Comparison of ENCODE assay signal across 8 cellular contexts in the genomic region with DNA sequence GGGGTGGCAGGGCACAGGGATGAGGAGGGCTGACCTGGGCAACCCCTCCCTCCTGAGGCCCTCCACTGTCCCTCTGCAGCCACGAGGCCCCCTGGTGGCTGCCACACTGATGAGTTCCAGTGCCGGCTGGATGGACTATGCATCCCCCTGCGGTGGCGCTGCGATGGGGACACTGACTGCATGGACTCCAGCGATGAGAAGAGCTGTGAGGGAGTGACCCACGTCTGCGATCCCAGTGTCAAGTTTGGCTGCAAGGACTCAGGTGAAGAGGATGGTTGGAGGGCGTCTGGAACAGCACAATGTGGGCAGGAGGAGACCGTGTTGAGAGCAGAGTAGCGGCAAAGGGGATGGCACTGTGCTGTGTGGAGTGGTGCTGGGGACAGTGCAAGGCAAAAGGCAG. TPM values are rescaled to one million over a fixed set of nuclear protein-coding genes. Genes with fewer than 3 reads are reported as not detected.
DNase-seq lines count a peak whose midpoint lies in the region; ATAC-seq, FAIRE-seq and TF ChIP-seq lines count a peak whose summit lies in the region.

No MANE protein-coding gene starts in this region.

- H3K36me3 ChIP-seq in H1 (ENCODE audit: control insufficient read depth in 2 of 4, insufficient read depth in 4 of 4, low read length in 3 of 4) (peaks cover 26 to 53% (median 48%) of the 10 kb centered on the region in 4 experiments), parathyroid adenoma (ENCODE audit: control insufficient read depth, insufficient read depth, low read length) (no peaks in the 10 kb centered on the region)

- H2BK5ac ChIP-seq in H1 (ENCODE audit: low read depth, low read length), result no peak overlapping the region; the same call in 1 of the 2 replicates

- H3K79me2 ChIP-seq in H1 (ENCODE audit: control insufficient read depth in 1 of 2, insufficient read depth in 2 of 2, low read length in 2 of 2), result no peaks in the 10 kb centered on the region
- H3K79me2 ChIP-seq in parathyroid adenoma, result no peaks in the 10 kb centered on the region

- TF ChIP-seq EP300 in H1 (IDR thresholded peaks at IDR 0.05; ENCODE audit: borderline replicate concordance in 1 of 2, low read depth in 2 of 2, low read length in 2 of 2), result no peak

- H3K4me3 Mint-ChIP-seq in activated T-helper 2 cell treated with anti-CD3 and anti-CD28 coated beads, Interferon-gamma antibody, Interleukin-2, Interleukin-4, amounts not matched to agents 10 μg/mL and 5 μg/mL and 100 μg/mL, durations not matched to agents 14 hours and 24 hours and 36 hours (ENCODE audit: low read depth), result no peak overlapping the region

- no peaks in the 10 kb centered on the region for H3K79me1 ChIP-seq in H1 (ENCODE audit: low read depth, low read length)

- no peaks in the 10 kb centered on the region for H3K9me3 ChIP-seq in H1 (ENCODE audit: insufficient read depth in 2 of 2, low read depth in 1 of 2, low read length in 1 of 2)
- H3K9me3 ChIP-seq in parathyroid adenoma (ENCODE audit: control insufficient read depth, low read length), result no peaks in the 10 kb centered on the region

- no peak overlapping the region for H3K56ac ChIP-seq in H1 (replicated peaks; ENCODE audit: insufficient read length, low read depth, low read length)

- peaks cover 4 to 17% of the 10 kb centered on the region in 2 experiments for H4K20me1 ChIP-seq in H1 (replicated peaks in 1 of 2; ENCODE audit: control insufficient read depth in 1 of 2, insufficient read depth in 2 of 2, low read length in 2 of 2)

- POLR2A ChIA-PET in RWPE1 (lab: Yijun Ruan, JAX; ENCODE audit: low non-redundant PET), result no interaction called here
- POLR2A ChIA-PET in H1 (lab: Charles Lee; ENCODE audit: partially characterized antibody), result interaction anchor here (0.7 to 9.9 kb wide), 11 partner anchors 14 to 124 kb away, joined by 3 to 91 read pairs (median 6); a partner anchor contains a TSS

- H3K18ac ChIP-seq in H1 (ENCODE audit: extremely low read depth, low read length), result no peak overlapping the region

- CTCF ChIA-PET in RWPE1 (lab: Yijun Ruan, JAX) (interaction anchor here (0.7 to 1.3 kb wide), 5 partner anchors 12 to 104 kb away, joined by 3 to 5 read pairs (median 3); no protein-coding TSS in a partner anchor), H1 (lab: Charles Lee; ENCODE audit: partially characterized antibody) (interaction anchor here (0.6 to 21.9 kb wide), 29 partner anchors 10 to 411 kb away, joined by 3 to 389 read pairs (median 4); a partner anchor contains a TSS)

- H2BK120ac ChIP-seq in H1 (replicated peaks; ENCODE audit: low read depth, low read length), result no peak overlapping the region

- H3K4me3 ChIP-seq in H1 (ENCODE audit: extremely low read depth in 1 of 4, insufficient read depth in 2 of 4, low read depth in 3 of 4, low read length in 4 of 4), result no peak overlapping the region
- H3K4me3 ChIP-seq in parathyroid adenoma (ENCODE audit: low read depth, low read length), result no peak overlapping the region

- FAIRE-seq in H1 (lab: Jason Lieb, UNC), result no peak

- peak; percentile 40 for DNase-seq in activated CD4-positive, alpha-beta T cell treated with anti-CD3 and anti-CD28 coated beads for 48 hours
- DNase-seq in activated CD4-positive, alpha-beta T cell treated with anti-CD3 and anti-CD28 coated beads for 1 hour, result no peak
- DNase-seq in RWPE1 (ENCODE audit: low spot score) (no peak), H1 (ENCODE audit: low read depth in 1 of 2, low spot score in 2 of 2) (peak; percentile 19 to 72), GM19240 (ENCODE audit: insufficient read length, low spot score) (no peak)
- DNase-seq in activated T-helper 2 cell treated with anti-CD3 and anti-CD28 coated beads, Interferon-gamma antibody, Interleukin-2, Interleukin-4, amounts not matched to agents 10 μg/mL and 5 μg/mL and 100 μg/mL, durations not matched to agents 14 hours and 24 hours and 36 hours (ENCODE audit: low spot score), result no peak

- H3K27me3 Mint-ChIP-seq in activated T-helper 2 cell treated with anti-CD3 and anti-CD28 coated beads, Interferon-gamma antibody, Interleukin-2, Interleukin-4, amounts not matched to agents 10 μg/mL and 5 μg/mL and 100 μg/mL, durations not matched to agents 14 hours and 24 hours and 36 hours (ENCODE audit: low read depth), result no peaks in the 10 kb centered on the region

- peak; percentile 43 to 51 for TF ChIP-seq RAD21 in H1 (IDR thresholded peaks at IDR 0.05 in 1 of 2, conservative IDR thresholded peaks at IDR 0.05 in 1 of 2; ENCODE audit: low read depth in 2 of 2, low read length in 2 of 2)

- no peak overlapping the region for H3K23ac ChIP-seq in H1 (ENCODE audit: insufficient read length)

- H3K4ac ChIP-seq in H1 (replicated peaks; ENCODE audit: insufficient read length, low read depth, low read length), result no peak overlapping the region

- no peak overlapping the region for H3K9ac ChIP-seq in H1 (replicated peaks in 1 of 4; ENCODE audit: extremely low read depth in 1 of 4, low read depth in 3 of 4, low read length in 3 of 4)
- no peak overlapping the region for H3K9ac ChIP-seq in parathyroid adenoma

- no peaks in the 10 kb centered on the region for H3K27me3 ChIP-seq in H1 (replicated peaks in 1 of 4; ENCODE audit: control insufficient read depth in 3 of 4, extremely low read depth in 1 of 4, insufficient read depth in 3 of 4, low read length in 3 of 4)
- H3K27me3 ChIP-seq in parathyroid adenoma (ENCODE audit: control insufficient read depth, insufficient read depth, low read length), result no peaks in the 10 kb centered on the region

- peak; percentile 0; the same call in 1 of the 2 replicates for TF ChIP-seq CTCF in RWPE1 (conservative IDR thresholded peaks at IDR 0.05; ENCODE audit: low read depth)
- peak in 2 of 3 experiments; percentile 81 to 82; a peak in 3 of 4 replicates for TF ChIP-seq CTCF in H1 (IDR thresholded peaks at IDR 0.05; ENCODE audit: control extremely low read depth in 1 of 3, insufficient read depth in 1 of 3, low read depth in 1 of 3, low read length in 3 of 3)
- peak; percentile 34 for TF ChIP-seq CTCF in parathyroid adenoma (IDR thresholded peaks at IDR 0.05)

- intact Hi-C loops in activated T-helper 2 cell treated with anti-CD3 and anti-CD28 coated beads, Interferon-gamma antibody, Interleukin-2, Interleukin-4, amounts not matched to agents 10 μg/mL and 5 μg/mL and 100 μg/mL, durations not matched to agents 14 hours and 24 hours and 36 hours (cut with micrococcal nuclease), result loop anchor here (2.0 kb wide), 1 partner anchor 48 kb away; no protein-coding TSS in a partner anchor

- H3K27ac ChIP-seq in RWPE1 (peak overlapping the region; percentile 97), H1 (ENCODE audit: low read depth, low read length) (no peak overlapping the region), parathyroid adenoma (no peak overlapping the region)

- H3K4me1 ChIP-seq in H1 (replicated peaks in 1 of 4; ENCODE audit: control insufficient read depth in 3 of 4, insufficient read depth in 4 of 4, low read length in 3 of 4), result no peaks in the 10 kb centered on the region
- no peaks in the 10 kb centered on the region for H3K4me1 ChIP-seq in parathyroid adenoma

- H2BK15ac ChIP-seq in H1 (ENCODE audit: low read length), result no peak overlapping the region

- no peaks in the 10 kb centered on the region for H3K9me3 Mint-ChIP-seq in activated T-helper 2 cell treated with anti-CD3 and anti-CD28 coated beads, Interferon-gamma antibody, Interleukin-2, Interleukin-4, amounts not matched to agents 10 μg/mL and 5 μg/mL and 100 μg/mL, durations not matched to agents 14 hours and 24 hours and 36 hours

- no peaks in the 10 kb centered on the region for H3K23me2 ChIP-seq in H1 (ENCODE audit: low read depth, low read length)

- no peak overlapping the region for H2AFZ ChIP-seq in H1 (ENCODE audit: low read length)
- H2AFZ ChIP-seq in parathyroid adenoma, result no peak overlapping the region

- H3K27ac Mint-ChIP-seq in activated T-helper 2 cell treated with anti-CD3 and anti-CD28 coated beads, Interferon-gamma antibody, Interleukin-2, Interleukin-4, amounts not matched to agents 10 μg/mL and 5 μg/mL and 100 μg/mL, durations not matched to agents 14 hours and 24 hours and 36 hours, result no peak overlapping the region

- TF ChIP-seq POLR2A in H1 (IDR thresholded peaks at IDR 0.05; ENCODE audit: control extremely low read depth in 1 of 2, low read depth in 2 of 2, low read length in 2 of 2), result no peak

- 83% methylated on average over 11 of the region's 11 CpGs; no CpG with 5 or more reads in 1 of the 2 experiments for WGBS in H1 (ENCODE audit: extremely low coverage in 1 of 2, insufficient coverage in 1 of 2, insufficient read length in 1 of 2, insufficient replicate concordance in 2 of 2, low coverage in 1 of 2, low lambda C conversion rate in 2 of 2, missing lambda C conversion rate in 1 of 2), 2 experiments

- no peak overlapping the region for H2BK20ac ChIP-seq in H1 (ENCODE audit: low read length)

- H4K8ac ChIP-seq in H1 (ENCODE audit: extremely low read depth, insufficient read depth, low read length), result no peak overlapping the region; the same call in 1 of the 2 replicates

- H4K5ac ChIP-seq in H1 (ENCODE audit: insufficient read length, low read depth, low read length), result no peak overlapping the region

- no peak overlapping the region for H2BK12ac ChIP-seq in H1 (ENCODE audit: low read depth, low read length)

- H3K4me1 Mint-ChIP-seq in activated T-helper 2 cell treated with anti-CD3 and anti-CD28 coated beads, Interferon-gamma antibody, Interleukin-2, Interleukin-4, amounts not matched to agents 10 μg/mL and 5 μg/mL and 100 μg/mL, durations not matched to agents 14 hours and 24 hours and 36 hours (ENCODE audit: low read depth), result no peaks in the 10 kb centered on the region

- no peak for ATAC-seq in GM18520 (IDR thresholded peaks at IDR 0.05; ENCODE audit: unreplicated experiment)

- no peak overlapping the region for H2AK5ac ChIP-seq in H1 (ENCODE audit: low read depth, low read length)

- no peak overlapping the region for H4K91ac ChIP-seq in H1 (replicated peaks; ENCODE audit: insufficient read length, low read length)

- H3K4me2 ChIP-seq in H1 (ENCODE audit: insufficient read depth in 1 of 2, low read depth in 2 of 2, low read length in 2 of 2) (no peak overlapping the region), parathyroid adenoma (ENCODE audit: low read length) (no peak overlapping the region)

- no peaks in the 10 kb centered on the region for H3K36me3 Mint-ChIP-seq in activated T-helper 2 cell treated with anti-CD3 and anti-CD28 coated beads, Interferon-gamma antibody, Interleukin-2, Interleukin-4, amounts not matched to agents 10 μg/mL and 5 μg/mL and 100 μg/mL, durations not matched to agents 14 hours and 24 hours and 36 hours (ENCODE audit: low read depth)

- H3K14ac ChIP-seq in H1 (ENCODE audit: insufficient read length), result no peak overlapping the region

RNA-seq across cellular contexts. Expression of a gene that starts 25.7 kb away (rescaled TPM):
- total RNA-seq in H1 (2021; fragmentation: NEBNext Ultra II Directional; extraction: Animal tissue kit (Norgen Biotek cat#: 25700)), result not detected in 2 replicates
- polyA plus RNA-seq in H1 (2011; rRNA removed), result not detected in 2 replicates
- polyA plus RNA-seq in H1 (2011; cell fraction: cytosol; rRNA removed), result not detected
- polyA plus RNA-seq in H1 (2011; cell fraction: nucleus; rRNA removed), result not detected
- not detected in 4 replicates for polyA plus RNA-seq in H1 (2012, experiment 1 of 2)
- not detected for polyA plus RNA-seq in H1 (2012, experiment 2 of 2)
- polyA plus RNA-seq in H1 (2013, experiment 1 of 2), result not detected
- not detected for polyA plus RNA-seq in H1 (2013, experiment 2 of 2)
- not detected in 2 replicates for polyA minus RNA-seq in H1 (2011; rRNA and poly(A)+ RNA removed)
- polyA minus RNA-seq in H1 (2011; cell fraction: cytosol; rRNA and poly(A)+ RNA removed), result not detected
- polyA minus RNA-seq in H1 (2011; cell fraction: nucleus; rRNA and poly(A)+ RNA removed), result not detected
- total RNA-seq in activated T-helper 2 cell treated with anti-CD3 and anti-CD28 coated beads, Interferon-gamma antibody, Interleukin-2, Interleukin-4, amounts not matched to agents 10 μg/mL and 5 μg/mL and 100 μg/mL, durations not matched to agents 14 hours and 24 hours and 36 hours, result not detected in 2 replicates

RNA-seq across cellular contexts. Expression of a gene that starts 43.5 kb away (rescaled TPM):
- total RNA-seq in H1 (2021; fragmentation: NEBNext Ultra II Directional; extraction: Animal tissue kit (Norgen Biotek cat#: 25700)), result 1.7 and 1.8 TPM in 2 replicates
- 0.92 and 1.4 TPM in 2 replicates for polyA plus RNA-seq in H1 (2011; rRNA removed)
- polyA plus RNA-seq in H1 (2011; cell fraction: cytosol; rRNA removed), result 0.48 TPM
- polyA plus RNA-seq in H1 (2011; cell fraction: nucleus; rRNA removed), result 1.7 TPM
- polyA plus RNA-seq in H1 (2012, experiment 1 of 2), result 1.7 to 3.4 TPM (median 2.3 TPM) in 4 replicates
- 1.5 TPM for polyA plus RNA-seq in H1 (2012, experiment 2 of 2)
- 3.2 TPM for polyA plus RNA-seq in H1 (2013, experiment 1 of 2)
- polyA plus RNA-seq in H1 (2013, experiment 2 of 2), result 3.0 TPM
- polyA minus RNA-seq in H1 (2011; rRNA and poly(A)+ RNA removed), result 0.59 and 0.63 TPM in 2 replicates
- 1.3 TPM for polyA minus RNA-seq in H1 (2011; cell fraction: cytosol; rRNA and poly(A)+ RNA removed)
- polyA minus RNA-seq in H1 (2011; cell fraction: nucleus; rRNA and poly(A)+ RNA removed), result 1.00 TPM
- total RNA-seq in activated T-helper 2 cell treated with anti-CD3 and anti-CD28 coated beads, Interferon-gamma antibody, Interleukin-2, Interleukin-4, amounts not matched to agents 10 μg/mL and 5 μg/mL and 100 μg/mL, durations not matched to agents 14 hours and 24 hours and 36 hours, result 0.82 and 0.90 TPM in 2 replicates

RNA-seq across cellular contexts. Expression of a gene that starts 44.8 kb away (rescaled TPM):
- total RNA-seq in H1 (2021; fragmentation: NEBNext Ultra II Directional; extraction: Animal tissue kit (Norgen Biotek cat#: 25700)), result 92.5 and 99.1 TPM in 2 replicates
- polyA plus RNA-seq in H1 (2011; rRNA removed), result 35.3 and 59.0 TPM in 2 replicates
- 32.8 TPM for polyA plus RNA-seq in H1 (2011; cell fraction: cytosol; rRNA removed)
- 168 TPM for polyA plus RNA-seq in H1 (2011; cell fraction: nucleus; rRNA removed)
- polyA plus RNA-seq in H1 (2012, experiment 1 of 2), result 61.6 to 121 TPM (median 97.9 TPM) in 4 replicates
- 64.6 TPM for polyA plus RNA-seq in H1 (2012, experiment 2 of 2)
- 72.6 TPM for polyA plus RNA-seq in H1 (2013, experiment 1 of 2)
- 45.3 TPM for polyA plus RNA-seq in H1 (2013, experiment 2 of 2)
- polyA minus RNA-seq in H1 (2011; rRNA and poly(A)+ RNA removed), result 137 and 189 TPM in 2 replicates
- 104 TPM for polyA minus RNA-seq in H1 (2011; cell fraction: cytosol; rRNA and poly(A)+ RNA removed)
- polyA minus RNA-seq in H1 (2011; cell fraction: nucleus; rRNA and poly(A)+ RNA removed), result 104 TPM
- total RNA-seq in activated T-helper 2 cell treated with anti-CD3 and anti-CD28 coated beads, Interferon-gamma antibody, Interleukin-2, Interleukin-4, amounts not matched to agents 10 μg/mL and 5 μg/mL and 100 μg/mL, durations not matched to agents 14 hours and 24 hours and 36 hours, result 1.8 and 2.1 TPM in 2 replicates

RNA-seq across cellular contexts. Expression of a gene that starts 56.4 kb away (rescaled TPM):
- total RNA-seq in H1 (2021; fragmentation: NEBNext Ultra II Directional; extraction: Animal tissue kit (Norgen Biotek cat#: 25700)), result 274 and 283 TPM in 2 replicates
- polyA plus RNA-seq in H1 (2011; rRNA removed), result 520 and 847 TPM in 2 replicates
- polyA plus RNA-seq in H1 (2011; cell fraction: cytosol; rRNA removed), result 535 TPM
- 681 TPM for polyA plus RNA-seq in H1 (2011; cell fraction: nucleus; rRNA removed)
- 231 to 352 TPM (median 336 TPM) in 4 replicates for polyA plus RNA-seq in H1 (2012, experiment 1 of 2)
- polyA plus RNA-seq in H1 (2012, experiment 2 of 2), result 385 TPM
- polyA plus RNA-seq in H1 (2013, experiment 1 of 2), result 209 TPM
- 189 TPM for polyA plus RNA-seq in H1 (2013, experiment 2 of 2)
- polyA minus RNA-seq in H1 (2011; rRNA and poly(A)+ RNA removed), result 316 and 343 TPM in 2 replicates
- 236 TPM for polyA minus RNA-seq in H1 (2011; cell fraction: cytosol; rRNA and poly(A)+ RNA removed)
- polyA minus RNA-seq in H1 (2011; cell fraction: nucleus; rRNA and poly(A)+ RNA removed), result 206 TPM
- 295 and 307 TPM in 2 replicates for total RNA-seq in activated T-helper 2 cell treated with anti-CD3 and anti-CD28 coated beads, Interferon-gamma antibody, Interleukin-2, Interleukin-4, amounts not matched to agents 10 μg/mL and 5 μg/mL and 100 μg/mL, durations not matched to agents 14 hours and 24 hours and 36 hours

Comparison
In these comparisons a context has a peak if more than half of its experiments do, and no peak if none do; other contexts are left out.
1. DNase-seq: peak in activated CD4-positive, alpha-beta T cell treated with anti-CD3 and anti-CD28 coated beads for 48 hours (single experiment) and H1 (2 of 2); none in activated CD4-positive, alpha-beta T cell treated with anti-CD3 and anti-CD28 coated beads for 1 hour (single experiment), RWPE1 (single experiment), activated T-helper 2 cell treated with anti-CD3 and anti-CD28 coated beads, Interferon-gamma antibody, Interleukin-2, Interleukin-4, amounts not matched to agents 10 μg/mL and 5 μg/mL and 100 μg/mL, durations not matched to agents 14 hours and 24 hours and 36 hours (single experiment) and GM19240 (single experiment).
2. CTCF ChIP-seq: peak in every context shown above with its lines; median percentile 82 in H1; 34 in parathyroid adenoma; 0 in RWPE1.
3. RNA of a gene that starts 44.8 kb away (total RNA-seq): 92.5 to 99.1 TPM in H1; 1.8 to 2.1 TPM in activated T-helper 2 cell treated with anti-CD3 and anti-CD28 coated beads, Interferon-gamma antibody, Interleukin-2, Interleukin-4, amounts not matched to agents 10 μg/mL and 5 μg/mL and 100 μg/mL, durations not matched to agents 14 hours and 24 hours and 36 hours; every median in the first group is over 10 times any median in the second.